Comparison of ENCODE assay signal across 25 cellular contexts in the genomic region with DNA sequence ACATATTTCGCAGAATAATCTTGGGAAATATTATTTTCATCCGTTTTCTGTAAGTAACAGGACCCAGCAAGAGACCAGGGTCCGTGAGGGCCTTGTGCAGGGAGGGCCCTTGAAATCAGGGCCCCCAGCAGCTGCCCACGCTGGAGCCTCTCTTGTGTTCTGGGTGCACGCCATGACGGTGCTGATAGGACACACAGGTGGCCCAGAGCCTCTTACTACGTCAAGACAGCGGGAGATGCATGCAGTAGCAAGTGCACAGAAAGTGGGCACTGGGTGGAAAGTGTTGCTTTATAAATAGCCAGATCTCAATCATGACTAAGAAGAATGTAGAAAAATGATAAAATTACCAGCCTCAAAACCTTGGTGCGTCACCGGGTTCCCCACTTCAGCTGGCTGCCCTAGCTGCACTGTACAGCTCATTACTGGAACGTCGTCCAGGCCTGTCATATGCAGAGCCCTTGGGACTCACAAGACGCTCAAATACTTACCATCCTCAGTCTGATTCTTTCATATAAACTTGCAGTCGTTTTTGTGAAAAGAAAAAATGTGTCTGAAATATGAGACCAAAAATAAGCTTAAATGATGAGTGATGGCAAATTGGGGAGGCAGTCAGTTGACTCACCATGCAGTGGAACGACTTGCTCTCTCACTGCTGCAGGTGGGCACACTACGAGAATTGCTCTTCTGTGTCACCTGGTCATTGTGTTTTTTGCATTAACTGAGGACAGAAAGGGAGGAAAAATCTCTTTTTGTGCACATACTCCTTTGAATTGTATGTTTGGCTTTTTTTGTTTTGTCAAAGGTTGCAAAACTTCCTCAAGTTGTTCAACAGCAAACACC.
DNase-seq lines count a peak whose midpoint lies in the region; ATAC-seq, FAIRE-seq and TF ChIP-seq lines count a peak whose summit lies in the region.
"Had no signal": no experiment of that assay in that cellular context is flagged by ENCODE, and none has a peak within 500 bp of the region (broad histone marks: within the 10 kb centered on the region; RNA-seq: fewer than 3 reads in every experiment).

No MANE protein-coding gene starts in this region.

- no peak overlapping the region for H2AFZ ChIP-seq in GM23338
- no peak overlapping the region for H2AFZ ChIP-seq in PC-3 (ENCODE audit: low read length)

- TF ChIP-seq CTCF in GM23338 (conservative IDR thresholded peaks at IDR 0.05; ENCODE audit: low read depth in 2 of 2) (peak in 1 of 2 experiments; percentile 7; a peak in 1 of 4 replicates), PC-3 (conservative IDR thresholded peaks at IDR 0.05; ENCODE audit: low read depth, low read length) (0 out of 2 replicates have a peak, but pooled peaks have one; percentile 2), chondrocyte (IDR thresholded peaks at IDR 0.05) (peak; percentile 23), neural crest cell (conservative IDR thresholded peaks at IDR 0.05) (no peak)

- H3K79me2 ChIP-seq in GM23338 (replicated peaks; ENCODE audit: insufficient read depth): no peaks in the 10 kb centered on the region
- no peaks in the 10 kb centered on the region for H3K79me2 ChIP-seq in PC-3 (ENCODE audit: low read length)

- no peaks in the 10 kb centered on the region for H3K9me3 ChIP-seq in PC-3 (ENCODE audit: low read length)

- no peaks in the 10 kb centered on the region; the same call in 2 of the 3 replicates for H3K9me3 Mint-ChIP-seq in GM23338
- no peaks in the 10 kb centered on the region for H3K9me3 Mint-ChIP-seq in chondrocyte (ENCODE audit: low read depth)
- no peaks in the 10 kb centered on the region for H3K9me3 Mint-ChIP-seq in neural crest cell
- H3K9me3 Mint-ChIP-seq: CD8-positive, alpha-beta memory T cell; IgD-negative memory B cell had no signal

- POLR2A ChIA-PET in PC-3 (lab: Charles Lee; ENCODE audit: unreplicated experiment): interaction anchor here (0.5 kb wide), 1 partner anchor 85 kb away, joined by 3 read pairs; no protein-coding TSS in a partner anchor

- CTCF ChIA-PET in PC-3 (lab: Charles Lee): interaction anchor here (0.6 kb wide), 1 partner anchor 84 kb away, joined by 13 read pairs; no protein-coding TSS in a partner anchor

- DNase-seq in GM23338 (ENCODE audit: low spot score) (no peak), PC-3 (no peak), chondrocyte (ENCODE audit: low spot score) (no peak), neural crest cell (ENCODE audit: low read depth, low spot score) (no peak), urothelium cell line (ENCODE audit: low spot score) (no peak)
- no peak for DNase-seq in stimulated activated CD8-positive, alpha-beta memory T cell treated with anti-CD3 and anti-CD28 coated beads, Interleukin-4, amount 100 ng/mL, for 48 hours
- DNase-seq: C1 segment of cervical spinal cord; Calu3; CD8-positive, alpha-beta memory T cell; NCI-H1105; NCI-H2029 treated with DMSO at 0.1 percent for 48 hours; NCI-H2171; NCI-H345; NCI-H524; NCI-H774; SHP77 treated with DMSO at 0.1 percent for 48 hours had no signal

- H3K36me3 ChIP-seq in GM23338 (ENCODE audit: insufficient read depth) (peaks cover 30% of the 10 kb centered on the region), PC-3 (ENCODE audit: low read depth, low read length) (peaks cover 31% of the 10 kb centered on the region)

- H3K27me3 Mint-ChIP-seq in GM23338 (ENCODE audit: insufficient read depth, low read depth, poor library complexity): peaks cover 1% of the 10 kb centered on the region
- H3K27me3 Mint-ChIP-seq in chondrocyte (ENCODE audit: low read depth): no peaks in the 10 kb centered on the region
- H3K27me3 Mint-ChIP-seq in neural crest cell (ENCODE audit: low read depth): no peaks in the 10 kb centered on the region
- H3K27me3 Mint-ChIP-seq: IgD-negative memory B cell had no signal

- intact Hi-C loops in PC-3 (cut with micrococcal nuclease): no loop called here

- no peak overlapping the region for H3K4me3 ChIP-seq in GM23338
- no peak overlapping the region for H3K4me3 ChIP-seq in PC-3 (ENCODE audit: low read length)
- H3K4me3 ChIP-seq: SK-N-MC had no signal

- H3K27ac ChIP-seq in GM23338 (ENCODE audit: low read depth) (no peak overlapping the region), PC-3 (ENCODE audit: low read length) (no peak overlapping the region)
- H3K27ac ChIP-seq: RWPE1, SK-N-MC had no signal

- no peak for FAIRE-seq in urothelium cell line (lab: Jason Lieb, UNC)
- FAIRE-seq: G401.6, GM12892, GM18507, H1 had no signal

- H3K9ac ChIP-seq in PC-3 (ENCODE audit: low read length): no peak overlapping the region

- H3K27me3 ChIP-seq in GM23338 (ENCODE audit: insufficient read depth) (no peaks in the 10 kb centered on the region), PC-3 (ENCODE audit: low read length) (no peaks in the 10 kb centered on the region)

- H3F3A ChIP-seq in GM23338 (replicated peaks; ENCODE audit: low read depth): 0 out of 2 replicates have a peak, but pooled peaks cover 14% of the 10 kb centered on the region
- H3F3A ChIP-seq in PC-3 (ENCODE audit: low read length, unreplicated experiment): no peaks in the 10 kb centered on the region

- H3K4me2 ChIP-seq in GM23338 (no peak overlapping the region), PC-3 (ENCODE audit: low read length) (no peak overlapping the region)

- H4K20me1 ChIP-seq in GM23338 (replicated peaks; ENCODE audit: insufficient read depth): no peaks in the 10 kb centered on the region
- no peaks in the 10 kb centered on the region for H4K20me1 ChIP-seq in PC-3 (ENCODE audit: low read length)

- no peak overlapping the region for H3K4me3 Mint-ChIP-seq in GM23338
- H3K4me3 Mint-ChIP-seq in chondrocyte (ENCODE audit: unreplicated experiment): no peak overlapping the region
- no peak overlapping the region for H3K4me3 Mint-ChIP-seq in neural crest cell
- H3K4me3 Mint-ChIP-seq: CD8-positive, alpha-beta memory T cell had no signal

- H3K36me3 Mint-ChIP-seq in GM23338 (ENCODE audit: low read depth) (peaks cover 63% of the 10 kb centered on the region), chondrocyte (ENCODE audit: low read depth) (peaks cover 31% of the 10 kb centered on the region), neural crest cell (ENCODE audit: low read depth) (peaks cover 9% of the 10 kb centered on the region)

- no TSS peak for BruUV-seq in PC-3 (replicated peaks; lab: Mats Ljungman, UMichigan)

- H3K27ac Mint-ChIP-seq in GM23338 (peak overlapping the region; percentile 77; the same call in 1 of the 2 replicates), chondrocyte (ENCODE audit: unreplicated experiment) (no peak overlapping the region), neural crest cell (ENCODE audit: unreplicated experiment) (peak overlapping the region; percentile 75)

- H3K4me1 ChIP-seq in GM23338 (ENCODE audit: insufficient read depth) (0 out of 2 replicates have a peak, but pooled peaks cover 3% of the 10 kb centered on the region), PC-3 (ENCODE audit: insufficient read depth, low read length) (peaks cover 8% of the 10 kb centered on the region; the same call in 1 of the 2 replicates)

- H3K9me2 ChIP-seq in GM23338 (ENCODE audit: insufficient read depth) (no peaks in the 10 kb centered on the region), PC-3 (replicated peaks; ENCODE audit: low read length) (no peaks in the 10 kb centered on the region)

- no peak for ATAC-seq in GM23338
- ATAC-seq in PC-3: no peak
- no peak for ATAC-seq in GM19023 (IDR thresholded peaks at IDR 0.05; ENCODE audit: unreplicated experiment)
- ATAC-seq in GM18498 (IDR thresholded peaks at IDR 0.05; ENCODE audit: unreplicated experiment): no peak

- H3K4me1 Mint-ChIP-seq in GM23338 (no peaks in the 10 kb centered on the region; the same call in 2 of the 3 replicates), chondrocyte (ENCODE audit: low read depth) (peaks cover 10% of the 10 kb centered on the region), neural crest cell (peaks cover 4% of the 10 kb centered on the region)

TF ChIP-seq in GM23338, 12 proteins besides CTCF, POLR2A, EP300 and RAD21:
- no peak for TF ChIP-seq POLR2AphosphoS5 (IDR thresholded peaks at IDR 0.05; ENCODE audit: low read depth)
- no peak for TF ChIP-seq NANOG (IDR thresholded peaks at IDR 0.05; ENCODE audit: borderline replicate concordance)
- TF ChIP-seq ZNF114 (CRISPR knock-in tag; IDR thresholded peaks at IDR 0.05): no peak
- TF ChIP-seq EZH2phosphoT487 (IDR thresholded peaks at IDR 0.05; ENCODE audit: unreplicated experiment): no peak
- TF ChIP-seq STAT1 (IDR thresholded peaks at IDR 0.05; ENCODE audit: unreplicated experiment): no peak
TF ChIP-seq in GM23338: peak in this region for 0.
